Comparison of ENCODE assay signal across 25 cellular contexts in genomic region chr11:118971646-118972045, GRCh38. TPM values are rescaled to one million over a fixed set of nuclear protein-coding genes. Genes with fewer than 3 reads are reported as not detected.
"Had no signal": no experiment of that assay in that cellular context is flagged by ENCODE, and none has a peak within 500 bp of the region (broad histone marks: within the 10 kb centered on the region; RNA-seq: fewer than 3 reads in every experiment).

Gene FOXR1 (plus strand): TSS chr11:118971761. CDS start chr11:118971932, 171 bp downstream.

- DNase-seq: IMR-90, Kasumi-1, MM.1S, NCI-H1092 treated with DMSO at 0.1 percent for 48 hours, NCI-H1436, NCI-H187, NCI-H2029, NCI-H2081 treated with DMSO at 0.1 percent for 48 hours, NCI-H2171, NCI-H226, NCI-H446, NCI-H510A, NCI-H524 treated with DMSO at 0.1 percent for 48 hours, NCI-H69, NCI-H774, PC-3, SHP77, SK-N-SH had no signal

- ATAC-seq: HepG2, Panc1, PC-3 had no signal

- H3K9ac ChIP-seq: KMS-11, SK-N-SH had no signal

- H3K9me3 ChIP-seq: SK-N-SH had no signal

- FAIRE-seq: HepG2 had no signal

- H3K4me2 ChIP-seq: KMS-11, SK-N-SH had no signal

- H3K27ac ChIP-seq: KMS-11, RWPE1 had no signal

RNA-seq across cellular contexts. Expression of gene FOXR1, which starts in this region (rescaled TPM):
- total RNA-seq: HepG2, HT1080, IMR-90, M059J, PC-3, SK-MEL-5 had no signal
- polyA plus RNA-seq: HepG2, IMR-90, SK-N-SH had no signal
